Comparison of ENCODE assay signal across 8 cellular contexts in genomic region chr11:61947486-61948210, GRCh38. TPM values are rescaled to one million over a fixed set of nuclear protein-coding genes. Genes with fewer than 3 reads are reported as not detected.
DNase-seq lines count a peak whose midpoint lies in the region; ATAC-seq and TF ChIP-seq lines count a peak whose summit lies in the region.

No MANE protein-coding gene starts in this region.

- no peak for DNase-seq in BJ (ENCODE audit: low read depth)
- DNase-seq in HCT116 (ENCODE audit: low read depth, low spot score): peak; percentile 62
- DNase-seq in NCI-H510A (lab: John Stamatoyannopoulos, UW): peak; percentile 25
- peak; percentile 34 for DNase-seq in activated CD4-positive, CD25-positive, alpha-beta regulatory T cell treated with anti-CD3 and anti-CD28 coated beads, Interleukin-2, amount 50 U/mL, for 16 hours (ENCODE audit: low read depth, low spot score)
- peak; percentile 89 for DNase-seq in cerebellar cortex (ENCODE audit: low spot score)
- DNase-seq in stimulated activated CD4-positive, alpha-beta T cell treated with anti-CD3 and anti-CD28 coated beads, Interleukin-4, amount 100 ng/mL, for 1 hour: peak; percentile 63

- TF ChIP-seq CTCF in BJ (IDR thresholded peaks at IDR 0.05; ENCODE audit: insufficient read depth, low read depth, low read length): peak; percentile 98
- peak; percentile 93 to 96 (median 95) for TF ChIP-seq CTCF in HCT116 (IDR thresholded peaks at IDR 0.05 in 2 of 3, conservative IDR thresholded peaks at IDR 0.05 in 1 of 3; ENCODE audit: borderline replicate concordance in 1 of 3, insufficient read depth in 1 of 3, low read depth in 2 of 3, low read length in 2 of 3)

- no peaks in the 10 kb centered on the region for H4K20me1 ChIP-seq in HCT116 (ENCODE audit: insufficient read depth)

- H3K9ac ChIP-seq in HCT116 (ENCODE audit: low read length): no peak overlapping the region

- POLR2A ChIA-PET in BJ (lab: Charles Lee) (no interaction called here), HCT116 (lab: Charles Lee) (interaction anchor here (0.8 to 5.5 kb wide), 16 partner anchors 10 to 155 kb away, joined by 3 to 44 read pairs (median 4); partner anchors contain the start of genes FEN1, FTH1 and TMEM258)

- H3K4me2 ChIP-seq in HCT116 (ENCODE audit: low read length): peak overlapping the region; percentile 45

- CTCF ChIA-PET in BJ (lab: Yijun Ruan, JAX) (interaction anchor here (0.6 to 10.2 kb wide), 36 partner anchors 10 to 163 kb away, joined by 3 to 374 read pairs (median 6); partner anchors contain the start of genes FEN1, FTH1, RAB3IL1 and TMEM258), HCT116 (lab: Charles Lee) (interaction anchor here (0.6 to 6.4 kb wide), 23 partner anchors 9 to 200 kb away, joined by 3 to 162 read pairs (median 7); no protein-coding TSS in a partner anchor)

- no peaks in the 10 kb centered on the region for H3K9me3 ChIP-seq in HCT116 (ENCODE audit: control insufficient read depth in 1 of 2, insufficient read depth in 1 of 2, low read depth in 1 of 2, low read length in 2 of 2)

- intact Hi-C loops in HCT116 (cut with micrococcal nuclease): loop anchor here (1.0 to 2.0 kb wide), 5 partner anchors 48 to 150 kb away; no protein-coding TSS in a partner anchor

- H3K27me3 ChIP-seq in BJ (ENCODE audit: control insufficient read depth, insufficient read depth, low read length) (peaks cover 2% of the 10 kb centered on the region), HCT116 (ENCODE audit: insufficient read depth, low read length) (no peaks in the 10 kb centered on the region), layer of hippocampus (ENCODE audit: control insufficient read depth, insufficient read depth, low read length) (no peaks in the 10 kb centered on the region)

- RAD21 ChIA-PET in HCT116 (lab: Charles Lee; ENCODE audit: low non-redundant PET in 1 of 2, low total read pairs in 2 of 2, uncharacterized antibody in 2 of 2, unreplicated experiment in 2 of 2): interaction anchor here (0.6 to 1.6 kb wide), 11 partner anchors 47 to 200 kb away, joined by 3 to 18 read pairs (median 7); no protein-coding TSS in a partner anchor

- H3K79me2 ChIP-seq in HCT116 (ENCODE audit: insufficient read depth, low read length): no peaks in the 10 kb centered on the region

- H3K4me3 ChIP-seq in BJ (ENCODE audit: low read depth, low read length): no peak overlapping the region
- no peak overlapping the region for H3K4me3 ChIP-seq in HCT116 (replicated peaks in 1 of 2; ENCODE audit: low read depth in 1 of 2, low read length in 2 of 2)

- ATAC-seq in HCT116: peak; percentile 91
- no peak for ATAC-seq in GM21447 (IDR thresholded peaks at IDR 0.05; ENCODE audit: unreplicated experiment)

- H2AFZ ChIP-seq in HCT116 (ENCODE audit: low read depth, low read length, poor library complexity, severe bottlenecking): peak overlapping the region; percentile 52

- H3K27ac ChIP-seq in HCT116 (ENCODE audit: low read depth, low read length) (no peak overlapping the region; the same call in 1 of the 2 replicates), layer of hippocampus (ENCODE audit: low read depth, low read length) (peak overlapping the region; percentile 75)

- H3K9me2 ChIP-seq in HCT116 (ENCODE audit: insufficient read depth): no peaks in the 10 kb centered on the region

- TF ChIP-seq POLR2A in HCT116 (IDR thresholded peaks at IDR 0.05; ENCODE audit: borderline replicate concordance, extremely low read depth, insufficient read depth, insufficient read length): no peak

- no TSS peak for BruUV-seq in HCT116 (replicated peaks; lab: Mats Ljungman, UMichigan)

- H3K4me1 ChIP-seq in HCT116 (ENCODE audit: control insufficient read depth in 1 of 2, insufficient read depth in 2 of 2, low read length in 2 of 2): peaks cover 4 to 13% of the 10 kb centered on the region in 2 experiments; a peak in 2 of 4 replicates

- H3K36me3 ChIP-seq in BJ (ENCODE audit: control insufficient read depth, insufficient read depth, low read length) (no peaks in the 10 kb centered on the region), HCT116 (ENCODE audit: control insufficient read depth in 1 of 2, insufficient read depth in 2 of 2, low read length in 2 of 2) (no peaks in the 10 kb centered on the region)

- peak; percentile 98 for TF ChIP-seq RAD21 in HCT116 (IDR thresholded peaks at IDR 0.05; ENCODE audit: low read depth)

TF ChIP-seq in HCT116, 20 proteins besides CTCF, POLR2A, EP300 and RAD21:
- TF ChIP-seq FOSL1 (IDR thresholded peaks at IDR 0.05; ENCODE audit: low read depth) (no peak), EGR1 (IDR thresholded peaks at IDR 0.05; ENCODE audit: low read depth) (no peak), SP1 (IDR thresholded peaks at IDR 0.05; ENCODE audit: low read depth) (no peak), ZFX (IDR thresholded peaks at IDR 0.05) (no peak), REST (IDR thresholded peaks at IDR 0.05; ENCODE audit: low read depth) (no peak)

RNA-seq across cellular contexts. Expression of gene BEST1, which starts 2.5 kb away (rescaled TPM):
- polyA plus RNA-seq in BJ (2011; rRNA removed): 5.1 and 6.4 TPM in 2 replicates
- polyA minus RNA-seq in BJ (2011; rRNA and poly(A)+ RNA removed): 2.9 and 4.6 TPM in 2 replicates
- 2.3 TPM for total RNA-seq in HCT116 (2021; ENCODE audit: unreplicated experiment)
- polyA plus RNA-seq in HCT116 (2012): 5.8 and 7.7 TPM in 2 replicates

RNA-seq across cellular contexts. Expression of gene FTH1, which starts 19.8 kb away (rescaled TPM):
- polyA plus RNA-seq in BJ (2011; rRNA removed): 1,472 and 1,806 TPM in 2 replicates
- polyA minus RNA-seq in BJ (2011; rRNA and poly(A)+ RNA removed): 725 and 1,367 TPM in 2 replicates
- 3,345 TPM for total RNA-seq in HCT116 (2021; ENCODE audit: unreplicated experiment)
- polyA plus RNA-seq in HCT116 (2012): 4,227 and 4,920 TPM in 2 replicates

RNA-seq across cellular contexts. Expression of gene RAB3IL1, which starts 30.3 kb away (rescaled TPM):
- polyA plus RNA-seq in BJ (2011; rRNA removed): 9.4 and 15.1 TPM in 2 replicates
- 7.3 and 9.6 TPM in 2 replicates for polyA minus RNA-seq in BJ (2011; rRNA and poly(A)+ RNA removed)
- total RNA-seq in HCT116 (2021; ENCODE audit: unreplicated experiment): 18.1 TPM
- 13.2 and 13.7 TPM in 2 replicates for polyA plus RNA-seq in HCT116 (2012)

RNA-seq across cellular contexts. Expression of gene FADS3, which starts 56.3 kb away (rescaled TPM):
- polyA plus RNA-seq in BJ (2011; rRNA removed): 158 and 271 TPM in 2 replicates
- polyA minus RNA-seq in BJ (2011; rRNA and poly(A)+ RNA removed): 134 and 281 TPM in 2 replicates
- 65.8 TPM for total RNA-seq in HCT116 (2021; ENCODE audit: unreplicated experiment)
- 59.1 and 69.4 TPM in 2 replicates for polyA plus RNA-seq in HCT116 (2012)
